30 cellular contexts compared by ENCODE assay signal in the genomic region with DNA sequence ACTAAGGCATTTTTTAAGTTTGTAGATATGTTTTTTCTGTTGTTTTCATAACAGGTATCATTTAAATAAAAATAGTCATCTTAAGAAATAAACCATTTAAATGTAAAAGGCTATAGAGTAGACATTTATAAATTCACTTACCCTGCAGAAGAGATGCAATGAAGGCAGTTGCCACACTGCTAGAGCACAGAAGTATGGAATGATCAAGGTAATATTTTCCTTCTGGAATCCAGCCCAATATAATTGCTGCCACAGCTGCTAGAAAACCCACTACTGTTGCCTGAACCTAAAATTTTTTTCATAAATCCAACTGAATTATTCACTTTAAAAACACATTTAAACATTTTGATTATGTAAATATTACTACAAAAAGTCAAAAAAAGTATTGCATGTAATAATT.
"Had no signal": no experiment of that assay in that cellular context is flagged by ENCODE, and none has a peak within 500 bp of the region (broad histone marks: within the 10 kb centered on the region; RNA-seq: fewer than 3 reads in every experiment).

No MANE protein-coding gene starts in this region.

- H3K36me3 ChIP-seq: ascending aorta, breast epithelium, cardiac muscle cell, colonic mucosa, esophagus squamous epithelium, gastroesophageal sphincter, heart right ventricle had no signal

- H3K4me1 ChIP-seq: breast epithelium, colonic mucosa, gastroesophageal sphincter had no signal

- H3K27ac ChIP-seq: ascending aorta, breast epithelium, cardiac muscle cell, colonic mucosa, epithelial cell of prostate, esophagus squamous epithelium, gastroesophageal sphincter, heart right ventricle, hepatocyte had no signal

- H3K4me3 ChIP-seq: ascending aorta, breast epithelium, cardiac muscle cell, colonic mucosa, esophagus squamous epithelium, gastroesophageal sphincter, heart right ventricle, hepatocyte had no signal

- DNase-seq: activated CD4-positive, alpha-beta memory T cell treated with anti-CD3 and anti-CD28 coated beads for 36 hours; activated CD4-positive, alpha-beta T cell treated with anti-CD3 and anti-CD28 coated beads for 36 hours; activated CD4-positive, alpha-beta T cell treated with anti-CD3 and anti-CD28 coated beads, Interleukin-2, amount 10 ng/mL, durations not matched to agents 24 days and 14 days; activated CD4-positive, CD25-positive, alpha-beta regulatory T cell; activated CD4-positive, CD25-positive, alpha-beta regulatory T cell treated with anti-CD3 and anti-CD28 coated beads, Interleukin-2, amount 50 U/mL, for 72 hours; activated CD8-positive, alpha-beta memory T cell treated with anti-CD3 and anti-CD28 coated beads, Interleukin-2, amount 10 ng/mL, durations not matched to agents 7 days and 5 days; activated CD8-positive, alpha-beta memory T cell treated with anti-CD3 and anti-CD28 coated beads, Interleukin-2, amount 50 U/mL, for 48 hours; activated CD8-positive, alpha-beta T cell treated with anti-CD3 and anti-CD28 coated beads, Interleukin-2, amount 10 ng/mL, durations not matched to agents 7 days and 5 days; activated gamma-delta T cell; activated naive CD4-positive, alpha-beta T cell; activated naive CD4-positive, alpha-beta T cell treated with anti-CD3 and anti-CD28 coated beads, Interleukin-2, amount 10 ng/mL, durations not matched to agents 7 days and 5 days; activated naive CD8-positive, alpha-beta T cell treated with anti-CD3 and anti-CD28 coated beads, Interleukin-2, amount 10 ng/mL, durations not matched to agents 7 days and 5 days; activated T-cell treated with anti-CD3 and anti-CD28 coated beads for 4 hours; activated T-cell treated with anti-CD3 and anti-CD28 coated beads, Interleukin-2, amount 50 U/mL, for 24 hours; activated T-cell treated with anti-CD3 and anti-CD28 coated beads, Interleukin-2, amount 50 U/mL, for 72 hours; central memory CD4-positive, alpha-beta T cell; cerebellar nuclear complex; colonic mucosa; effector CD8-positive, alpha-beta T cell; esophagus squamous epithelium; foreskin melanocyte; heart right ventricle; T1000 had no signal

- H3K9me3 ChIP-seq: ascending aorta, breast epithelium, colonic mucosa, esophagus squamous epithelium, gastroesophageal sphincter had no signal

- H3K27me3 ChIP-seq: ascending aorta, breast epithelium, cardiac muscle cell, colonic mucosa, esophagus squamous epithelium, gastroesophageal sphincter, heart right ventricle, hepatocyte had no signal

- ATAC-seq: activated CD4-positive, alpha-beta T cell treated with anti-CD3 and anti-CD28 coated beads for 36 hours; activated CD8-positive, alpha-beta memory T cell treated with anti-CD3 and anti-CD28 coated beads, Interleukin-2, amount 10 ng/mL, durations not matched to agents 7 days and 5 days; activated CD8-positive, alpha-beta T cell treated with anti-CD3 and anti-CD28 coated beads, Interleukin-2, amount 10 ng/mL, durations not matched to agents 7 days and 5 days; activated naive CD4-positive, alpha-beta T cell treated with anti-CD3 and anti-CD28 coated beads, Interleukin-2, amount 50 U/mL, for 72 hours; activated T-cell treated with anti-CD3 and anti-CD28 coated beads, Interleukin-2, amount 50 U/mL, for 72 hours; gastroesophageal sphincter; heart right ventricle had no signal
